Comparison of ENCODE assay signal across 26 cellular contexts in the genomic region with DNA sequence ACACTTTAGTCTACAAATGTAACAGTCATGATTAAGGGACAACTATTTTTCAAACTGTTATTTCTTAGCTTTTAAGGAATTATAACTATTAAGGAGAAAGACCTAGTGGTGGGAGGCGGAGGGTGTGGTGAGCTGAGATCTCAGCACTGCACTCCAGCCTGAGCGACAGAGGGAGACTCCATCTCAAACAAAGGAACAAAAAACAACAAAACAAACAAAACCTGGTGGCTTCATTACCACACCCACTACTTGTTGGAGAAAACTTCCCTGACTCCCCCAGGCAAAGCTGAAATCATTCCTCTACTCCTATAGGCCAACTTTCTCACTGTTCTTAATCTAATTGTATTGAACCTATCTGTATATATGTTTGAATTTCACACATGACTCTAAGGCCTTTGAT. TPM values are rescaled to one million over a fixed set of nuclear protein-coding genes. Genes with fewer than 3 reads are reported as not detected.
A peak's percentile ranks its signal among the peaks of the same experiment; 100 is the strongest.
DNase-seq lines count a peak whose midpoint lies in the region; ATAC-seq and TF ChIP-seq lines count a peak whose summit lies in the region.
"Had no signal": no experiment of that assay in that cellular context is flagged by ENCODE, and none has a peak within 500 bp of the region (broad histone marks: within the 10 kb centered on the region; RNA-seq: fewer than 3 reads in every experiment).

No MANE protein-coding gene starts in this region.

- peaks cover 24% of the 10 kb centered on the region for H3K4me1 ChIP-seq in PC-3 (ENCODE audit: insufficient read depth, low read length)

- H3K4me1 Mint-ChIP-seq in natural killer cell: peaks cover 37 to 43% of the 10 kb centered on the region in 2 donors
- peaks cover 30 to 43% of the 10 kb centered on the region in 2 donors for H3K4me1 Mint-ChIP-seq in natural killer cell treated with Interleukin-12 subunit alpha and Interleukin-12 subunit beta and Interleukin-15 and Interleukin-18, amount 100 ng/mL, for 72 hours (ENCODE audit: low read depth in 2 of 2)
- H3K4me1 Mint-ChIP-seq in endothelial cell (ENCODE audit: unreplicated experiment): peaks cover 31% of the 10 kb centered on the region
- H3K4me1 Mint-ChIP-seq in type B pancreatic cell (ENCODE audit: unreplicated experiment): peaks cover 30% of the 10 kb centered on the region

- H3K9me3 ChIP-seq in PC-3 (ENCODE audit: low read length): no peaks in the 10 kb centered on the region
- H3K9me3 ChIP-seq: A549, SJSA1 had no signal

- no peaks in the 10 kb centered on the region for H3K9me3 Mint-ChIP-seq in natural killer cell
- no peaks in the 10 kb centered on the region for H3K9me3 Mint-ChIP-seq in natural killer cell treated with Interleukin-12 subunit alpha and Interleukin-12 subunit beta and Interleukin-15 and Interleukin-18, amount 100 ng/mL, for 72 hours
- no peaks in the 10 kb centered on the region for H3K9me3 Mint-ChIP-seq in endothelial cell (ENCODE audit: unreplicated experiment)
- no peaks in the 10 kb centered on the region for H3K9me3 Mint-ChIP-seq in type B pancreatic cell
- H3K9me3 Mint-ChIP-seq: activated T-helper 1 cell treated with anti-CD3 and anti-CD28 coated beads, Interleukin-12 subunit alpha, Interleukin-12 subunit beta, Interleukin-2, Interleukin-4 antibody, amounts not matched to agents 30 ng/mL and 10 ng/mL and 1 ng/mL, durations not matched to agents 14 hours and 24 hours and 36 hours; T-helper 1 cell treated with Interleukin-12 subunit alpha and Interleukin-12 subunit beta and Interleukin-4 antibody, amounts not matched to agents 30 μg/mL and 1 μg/mL, for 36 hours had no signal

- no peak for ATAC-seq in natural killer cell
- no peak for ATAC-seq in natural killer cell treated with Interleukin-12 subunit alpha and Interleukin-12 subunit beta and Interleukin-15 and Interleukin-18, amount 100 ng/mL, for 72 hours
- peak; percentile 5; the same call in 1 of the 2 replicates for ATAC-seq in PC-3
- ATAC-seq: A549, HCT116 had no signal

- H3K9me2 ChIP-seq in PC-3 (replicated peaks; ENCODE audit: low read length): no peaks in the 10 kb centered on the region

- POLR2A ChIA-PET in PC-3 (lab: Charles Lee; ENCODE audit: unreplicated experiment): interaction anchor here (1.0 kb wide), 1 partner anchor 8 kb away, joined by 4 read pairs; no protein-coding TSS in a partner anchor

- no TSS peak for BruUV-seq in PC-3 (replicated peaks; lab: Mats Ljungman, UMichigan)

- no peaks in the 10 kb centered on the region for H3F3A ChIP-seq in PC-3 (ENCODE audit: low read length, unreplicated experiment)

- no peak overlapping the region for H2AFZ ChIP-seq in PC-3 (ENCODE audit: low read length)

- H4K20me1 ChIP-seq in PC-3 (ENCODE audit: low read length): peaks cover 38% of the 10 kb centered on the region

- DNase-seq in natural killer cell: no peak
- DNase-seq in natural killer cell treated with Interleukin-12 subunit alpha and Interleukin-12 subunit beta and Interleukin-15 and Interleukin-18, amount 100 ng/mL, for 72 hours (ENCODE audit: low spot score): no peak
- DNase-seq in PC-3: no peak
- DNase-seq in endothelial cell (ENCODE audit: low spot score): no peak
- DNase-seq in type B pancreatic cell (ENCODE audit: extremely low spot score, unreplicated experiment): no peak
- DNase-seq in NCI-H1436 treated with DMSO at 0.1 percent for 48 hours (lab: John Stamatoyannopoulos, UW): no peak
- no peak for DNase-seq in posterior cingulate gyrus
- DNase-seq in SIG-M5 treated with dmso at 0.1 percent for 504 hours (lab: John Stamatoyannopoulos, UW; ENCODE audit: unreplicated experiment): no peak
- DNase-seq: activated CD4-positive, alpha-beta T cell treated with anti-CD3 and anti-CD28 coated beads for 48 hours; activated naive CD4-positive, alpha-beta T cell treated with anti-CD3 and anti-CD28 coated beads, Interleukin-2, amount 50 U/mL, for 16 hours; Calu3; cortex of kidney; kidney glomerular epithelial cell; NCI-H1105 treated with DMSO at 0.1 percent for 48 hours; NCI-H2081; NCI-H446 treated with DMSO at 0.1 percent for 48 hours; retina had no signal

- peak overlapping the region; percentile 94 to 96 for H3K27ac Mint-ChIP-seq in natural killer cell
- H3K27ac Mint-ChIP-seq in natural killer cell treated with Interleukin-12 subunit alpha and Interleukin-12 subunit beta and Interleukin-15 and Interleukin-18, amount 100 ng/mL, for 72 hours: no peak overlapping the region
- H3K27ac Mint-ChIP-seq in endothelial cell (ENCODE audit: unreplicated experiment): peak overlapping the region; percentile 33
- no peak overlapping the region for H3K27ac Mint-ChIP-seq in type B pancreatic cell
- H3K27ac Mint-ChIP-seq: activated T-helper 1 cell treated with anti-CD3 and anti-CD28 coated beads, Interleukin-12 subunit alpha, Interleukin-12 subunit beta, Interleukin-2, Interleukin-4 antibody, amounts not matched to agents 30 ng/mL and 10 ng/mL and 1 ng/mL, durations not matched to agents 14 hours and 24 hours and 36 hours; T-helper 1 cell treated with Interleukin-12 subunit alpha and Interleukin-12 subunit beta and Interleukin-4 antibody, amounts not matched to agents 30 μg/mL and 1 μg/mL, for 36 hours had no signal

- H3K9ac ChIP-seq in PC-3 (ENCODE audit: low read length): no peak overlapping the region

- intact Hi-C loops in natural killer cell (cut with micrococcal nuclease): no loop called here
- intact Hi-C loops in PC-3 (cut with micrococcal nuclease): no loop called here
- intact Hi-C loops in posterior cingulate gyrus (cut with DNase I): no loop called here

- H3K27me3 Mint-ChIP-seq in natural killer cell (ENCODE audit: low read depth in 2 of 2) (peaks cover 0 to 6% of the 10 kb centered on the region in 2 donors), endothelial cell (ENCODE audit: unreplicated experiment) (peaks cover 2% of the 10 kb centered on the region), type B pancreatic cell (no peaks in the 10 kb centered on the region)
- peaks cover 0 to 3% of the 10 kb centered on the region in 2 donors for H3K27me3 Mint-ChIP-seq in natural killer cell treated with Interleukin-12 subunit alpha and Interleukin-12 subunit beta and Interleukin-15 and Interleukin-18, amount 100 ng/mL, for 72 hours

- peak overlapping the region; percentile 98; the same call in 1 of the 2 replicates for H3K4me3 ChIP-seq in PC-3 (ENCODE audit: low read length)
- H3K4me3 ChIP-seq: A549, cardiac muscle cell, lung, SJSA1, smooth muscle cell had no signal

- TF ChIP-seq CTCF in natural killer cell (IDR thresholded peaks at IDR 0.05) (no peak), PC-3 (conservative IDR thresholded peaks at IDR 0.05; ENCODE audit: low read depth, low read length) (no peak), endothelial cell (IDR thresholded peaks at IDR 0.05; ENCODE audit: unreplicated experiment) (no peak), type B pancreatic cell (conservative IDR thresholded peaks at IDR 0.05) (no peak)

- peaks cover 13% of the 10 kb centered on the region; the same call in 1 of the 2 replicates for H3K36me3 ChIP-seq in PC-3 (ENCODE audit: low read depth, low read length)
- H3K36me3 ChIP-seq: cardiac muscle cell had no signal

- no peak overlapping the region for H3K27ac ChIP-seq in PC-3 (ENCODE audit: low read length)
- H3K27ac ChIP-seq: A549, cardiac muscle cell, HL-60, SJSA1 had no signal

- peak overlapping the region; percentile 94 for H3K4me2 ChIP-seq in PC-3 (ENCODE audit: low read length)
- H3K4me2 ChIP-seq: A549, smooth muscle cell had no signal

- H3K36me3 Mint-ChIP-seq in natural killer cell (no peaks in the 10 kb centered on the region), endothelial cell (ENCODE audit: low read depth, unreplicated experiment) (no peaks in the 10 kb centered on the region), type B pancreatic cell (peaks cover 18% of the 10 kb centered on the region)
- H3K36me3 Mint-ChIP-seq in natural killer cell treated with Interleukin-12 subunit alpha and Interleukin-12 subunit beta and Interleukin-15 and Interleukin-18, amount 100 ng/mL, for 72 hours: peaks cover 5% of the 10 kb centered on the region

- CTCF ChIA-PET in PC-3 (lab: Charles Lee): no interaction called here

- H3K79me2 ChIP-seq in PC-3 (ENCODE audit: low read length): peaks cover 62% of the 10 kb centered on the region

- H3K27me3 ChIP-seq in PC-3 (ENCODE audit: low read length): no peaks in the 10 kb centered on the region
- H3K27me3 ChIP-seq: cardiac muscle cell, SJSA1 had no signal

- H3K4me3 Mint-ChIP-seq in natural killer cell (peak overlapping the region; percentile 42), endothelial cell (ENCODE audit: unreplicated experiment) (peak overlapping the region; percentile 13), type B pancreatic cell (peak overlapping the region; percentile 51)
- no peak overlapping the region for H3K4me3 Mint-ChIP-seq in natural killer cell treated with Interleukin-12 subunit alpha and Interleukin-12 subunit beta and Interleukin-15 and Interleukin-18, amount 100 ng/mL, for 72 hours
- H3K4me3 Mint-ChIP-seq: T-helper 1 cell treated with Interleukin-12 subunit alpha and Interleukin-12 subunit beta and Interleukin-4 antibody, amounts not matched to agents 30 μg/mL and 1 μg/mL, for 36 hours had no signal

RNA-seq across cellular contexts. Expression of gene POLR1F, which starts 3.2 kb away (rescaled TPM):
- total RNA-seq in natural killer cell (10 to 100 TPM; 25.9 to 38.5 (median 31.3) TPM), PC-3 (2014; rRNA removed) (19.8 and 22.3 TPM in 2 replicates), endothelial cell (ENCODE audit: unreplicated experiment) (17.2 TPM), type B pancreatic cell (ENCODE audit: low replicate concordance) (11.9 and 14.7 TPM in 2 replicates)
- 10 to 100 TPM; 26.0 to 30.8 TPM for total RNA-seq in natural killer cell treated with Interleukin-12 subunit alpha and Interleukin-12 subunit beta and Interleukin-15 and Interleukin-18, amount 100 ng/mL, for 72 hours

Comparison
In these comparisons a context has a peak if more than half of its experiments do, and no peak if none do; other contexts are left out.
1. H3K27ac Mint-ChIP-seq: peak in natural killer cell (2 of 2) and endothelial cell (single experiment); none in natural killer cell treated with Interleukin-12 subunit alpha and Interleukin-12 subunit beta and Interleukin-15 and Interleukin-18, amount 100 ng/mL, for 72 hours (0 of 2) and type B pancreatic cell (single experiment).